In genomic region chr10:103746598-103746997, GRCh38 we compare ENCODE assay signal across 17 cellular contexts.
DNase-seq lines count a peak whose midpoint lies in the region; ATAC-seq and TF ChIP-seq lines count a peak whose summit lies in the region.
"Had no signal": no experiment of that assay in that cellular context is flagged by ENCODE, and none has a peak within 500 bp of the region (broad histone marks: within the 10 kb centered on the region; RNA-seq: fewer than 3 reads in every experiment).

No MANE protein-coding gene starts in this region.

- H3K36me3 ChIP-seq in left ventricle myocardium inferior, result no peaks in the 10 kb centered on the region
- no peaks in the 10 kb centered on the region for H3K36me3 ChIP-seq in vagina
- H3K36me3 ChIP-seq: right lobe of liver had no signal

- H3K4me1 Mint-ChIP-seq in activated T-helper 1 cell treated with anti-CD3 and anti-CD28 coated beads, Interleukin-12 subunit alpha, Interleukin-12 subunit beta, Interleukin-2, Interleukin-4 antibody, amounts not matched to agents 30 ng/mL and 10 ng/mL and 1 ng/mL, durations not matched to agents 14 hours and 24 hours and 36 hours (ENCODE audit: low read depth), result peaks cover 70% of the 10 kb centered on the region
- H3K4me1 Mint-ChIP-seq in mesothelial cell of epicardium, result peaks cover 12% of the 10 kb centered on the region

- H3K4me1 ChIP-seq in left ventricle myocardium inferior (peaks cover 63% of the 10 kb centered on the region), right cardiac atrium (ENCODE audit: control insufficient read depth, insufficient read depth, low read length) (no peaks in the 10 kb centered on the region), vagina (peaks cover 49% of the 10 kb centered on the region)
- H3K4me1 ChIP-seq: right lobe of liver had no signal

- 72% methylated on average over 9 of the region's 9 CpGs for WGBS in right cardiac atrium

- H3K9me3 ChIP-seq in left ventricle myocardium inferior (replicated peaks) (no peaks in the 10 kb centered on the region), right cardiac atrium (ENCODE audit: control insufficient read depth, low read length) (no peaks in the 10 kb centered on the region), vagina (no peaks in the 10 kb centered on the region)
- H3K9me3 ChIP-seq: right lobe of liver had no signal

- H3K27ac ChIP-seq in left ventricle myocardium inferior (replicated peaks), result peak overlapping the region; percentile 70
- H3K27ac ChIP-seq in right cardiac atrium (ENCODE audit: low read length), result no peak overlapping the region
- peak overlapping the region; percentile 81 for H3K27ac ChIP-seq in vagina
- H3K27ac ChIP-seq: right lobe of liver had no signal

- H3K27me3 ChIP-seq in left ventricle myocardium inferior (ENCODE audit: low read depth) (no peaks in the 10 kb centered on the region), right cardiac atrium (ENCODE audit: control insufficient read depth, insufficient read depth) (no peaks in the 10 kb centered on the region), vagina (no peaks in the 10 kb centered on the region)
- H3K27me3 ChIP-seq: right lobe of liver had no signal

- no peak for TF ChIP-seq POLR2A in vagina (IDR thresholded peaks at IDR 0.05)

- peaks cover 4% of the 10 kb centered on the region for H3K9me3 Mint-ChIP-seq in activated T-helper 1 cell treated with anti-CD3 and anti-CD28 coated beads, Interleukin-12 subunit alpha, Interleukin-12 subunit beta, Interleukin-2, Interleukin-4 antibody, amounts not matched to agents 30 ng/mL and 10 ng/mL and 1 ng/mL, durations not matched to agents 14 hours and 24 hours and 36 hours
- no peaks in the 10 kb centered on the region for H3K9me3 Mint-ChIP-seq in mesothelial cell of epicardium

- H3K36me3 Mint-ChIP-seq in activated T-helper 1 cell treated with anti-CD3 and anti-CD28 coated beads, Interleukin-12 subunit alpha, Interleukin-12 subunit beta, Interleukin-2, Interleukin-4 antibody, amounts not matched to agents 30 ng/mL and 10 ng/mL and 1 ng/mL, durations not matched to agents 14 hours and 24 hours and 36 hours (ENCODE audit: low read depth), result peaks cover 3% of the 10 kb centered on the region
- no peaks in the 10 kb centered on the region for H3K36me3 Mint-ChIP-seq in mesothelial cell of epicardium

- DNase-seq in left ventricle myocardium inferior (no peak), right cardiac atrium (no peak), left colon (no peak), vagina (ENCODE audit: extremely low spot score in 2 of 2) (no peak), HuH-7 (ENCODE audit: low spot score) (no peak), mesothelial cell of epicardium (ENCODE audit: low spot score in 2 of 2, unreplicated experiment in 2 of 2) (no peak)
- DNase-seq in activated T-helper 1 cell treated with anti-CD3 and anti-CD28 coated beads, Interleukin-12 subunit alpha, Interleukin-12 subunit beta, Interleukin-2, Interleukin-4 antibody, amounts not matched to agents 30 ng/mL and 10 ng/mL and 1 ng/mL, durations not matched to agents 14 hours and 24 hours and 36 hours (ENCODE audit: low spot score), result no peak
- DNase-seq: activated CD4-positive, alpha-beta T cell treated with anti-CD3 and anti-CD28 coated beads, Interleukin-2, amount 50 U/mL, for 1 hour; effector memory CD4-positive, alpha-beta T cell; NCI-H1930; NCI-H524; occipital lobe; right lobe of liver; stimulated activated CD4-positive, alpha-beta T cell treated with anti-CD3 and anti-CD28 coated beads, Interleukin-2, amount 100 ng/mL, for 24 hours; T1000 had no signal

- intact Hi-C loops in left ventricle myocardium inferior (cut with micrococcal nuclease), result no loop called here
- intact Hi-C loops in right cardiac atrium (cut with DNase I), result no loop called here
- intact Hi-C loops in activated T-helper 1 cell treated with anti-CD3 and anti-CD28 coated beads, Interleukin-12 subunit alpha, Interleukin-12 subunit beta, Interleukin-2, Interleukin-4 antibody, amounts not matched to agents 30 ng/mL and 10 ng/mL and 1 ng/mL, durations not matched to agents 14 hours and 24 hours and 36 hours (cut with micrococcal nuclease), result no loop called here
- intact Hi-C loops in left colon (cut with DNase I, micrococcal nuclease), result no loop called here
- intact Hi-C loops in vagina (cut with DNase I), result no loop called here

- ATAC-seq in right cardiac atrium, result no peak
- peak; percentile 25 for ATAC-seq in left colon
- no peak for ATAC-seq in HG02623 (IDR thresholded peaks at IDR 0.05; ENCODE audit: unreplicated experiment)

- TF ChIP-seq CTCF in left ventricle myocardium inferior (IDR thresholded peaks at IDR 0.05; ENCODE audit: borderline replicate concordance) (no peak), vagina (IDR thresholded peaks at IDR 0.05) (no peak), mesothelial cell of epicardium (IDR thresholded peaks at IDR 0.05; ENCODE audit: unreplicated experiment) (no peak)

- no peak overlapping the region for H3K4me3 ChIP-seq in left ventricle myocardium inferior
- no peak overlapping the region for H3K4me3 ChIP-seq in right cardiac atrium (ENCODE audit: low read length)
- H3K4me3 ChIP-seq in vagina, result no peak overlapping the region
- H3K4me3 ChIP-seq: right lobe of liver had no signal

- H3K27ac Mint-ChIP-seq in activated T-helper 1 cell treated with anti-CD3 and anti-CD28 coated beads, Interleukin-12 subunit alpha, Interleukin-12 subunit beta, Interleukin-2, Interleukin-4 antibody, amounts not matched to agents 30 ng/mL and 10 ng/mL and 1 ng/mL, durations not matched to agents 14 hours and 24 hours and 36 hours, result peak overlapping the region; percentile 91
- no peak overlapping the region for H3K27ac Mint-ChIP-seq in mesothelial cell of epicardium
- H3K27ac Mint-ChIP-seq: IgD-negative memory B cell had no signal

- no peaks in the 10 kb centered on the region for H3K27me3 Mint-ChIP-seq in activated T-helper 1 cell treated with anti-CD3 and anti-CD28 coated beads, Interleukin-12 subunit alpha, Interleukin-12 subunit beta, Interleukin-2, Interleukin-4 antibody, amounts not matched to agents 30 ng/mL and 10 ng/mL and 1 ng/mL, durations not matched to agents 14 hours and 24 hours and 36 hours (ENCODE audit: insufficient read depth)
- H3K27me3 Mint-ChIP-seq in mesothelial cell of epicardium (ENCODE audit: low read depth), result no peaks in the 10 kb centered on the region

- H3K4me3 Mint-ChIP-seq in activated T-helper 1 cell treated with anti-CD3 and anti-CD28 coated beads, Interleukin-12 subunit alpha, Interleukin-12 subunit beta, Interleukin-2, Interleukin-4 antibody, amounts not matched to agents 30 ng/mL and 10 ng/mL and 1 ng/mL, durations not matched to agents 14 hours and 24 hours and 36 hours, result peak overlapping the region; percentile 24
- no peak overlapping the region for H3K4me3 Mint-ChIP-seq in mesothelial cell of epicardium
- H3K4me3 Mint-ChIP-seq: IgD-negative memory B cell had no signal
